Comparison of ENCODE assay signal across 8 cellular contexts in genomic region chr17:30344283-30345088, GRCh38. TPM values are rescaled to one million over a fixed set of nuclear protein-coding genes. Genes with fewer than 3 reads are reported as not detected.
DNase-seq lines count a peak whose midpoint lies in the region; ATAC-seq and TF ChIP-seq lines count a peak whose summit lies in the region.

No MANE protein-coding gene starts in this region.

- TF ChIP-seq CTCF in AG10803 (conservative IDR thresholded peaks at IDR 0.05; ENCODE audit: low read length): no peak
- no peak for TF ChIP-seq CTCF in astrocyte of the spinal cord (IDR thresholded peaks at IDR 0.05; ENCODE audit: low read depth, low read length)
- TF ChIP-seq CTCF in suprapubic skin (IDR thresholded peaks at IDR 0.05): no peak
- TF ChIP-seq CTCF in GM13976 (IDR thresholded peaks at IDR 0.05; ENCODE audit: borderline replicate concordance, control extremely low read depth, extremely low read depth, insufficient read depth, missing control alignments): no peak
- TF ChIP-seq CTCF in activated CD8-positive, alpha-beta T cell treated with anti-CD3 and anti-CD28 coated beads for 36 hours (IDR thresholded peaks at IDR 0.05): no peak

- intact Hi-C loops in activated CD8-positive, alpha-beta T cell treated with anti-CD3 and anti-CD28 coated beads for 36 hours (cut with micrococcal nuclease): no loop called here

- peaks cover 19% of the 10 kb centered on the region for H3K4me1 Mint-ChIP-seq in activated CD8-positive, alpha-beta T cell treated with anti-CD3 and anti-CD28 coated beads for 36 hours (ENCODE audit: low read depth)

- no peaks in the 10 kb centered on the region for H3K9me3 Mint-ChIP-seq in activated CD8-positive, alpha-beta T cell treated with anti-CD3 and anti-CD28 coated beads for 36 hours

- H3K9me3 ChIP-seq in suprapubic skin: no peaks in the 10 kb centered on the region
- no peaks in the 10 kb centered on the region for H3K9me3 ChIP-seq in effector memory CD4-positive, alpha-beta T cell (ENCODE audit: control insufficient read depth, low read length)

- peak overlapping the region; percentile 68 for H3K27ac ChIP-seq in suprapubic skin
- H3K27ac ChIP-seq in effector memory CD4-positive, alpha-beta T cell (ENCODE audit: insufficient read depth, low read length, poor library complexity, severe bottlenecking): no peak overlapping the region

- no peak for TF ChIP-seq POLR2A in suprapubic skin (IDR thresholded peaks at IDR 0.05)

- no peaks in the 10 kb centered on the region for H3K36me3 Mint-ChIP-seq in activated CD8-positive, alpha-beta T cell treated with anti-CD3 and anti-CD28 coated beads for 36 hours (ENCODE audit: low read depth)

- H3K4me3 Mint-ChIP-seq in activated CD8-positive, alpha-beta T cell treated with anti-CD3 and anti-CD28 coated beads for 36 hours: no peak overlapping the region

- DNase-seq in AG10803 (ENCODE audit: low read depth) (peak; percentile 67), NCI-H146 (lab: John Stamatoyannopoulos, UW) (peak; percentile 91), astrocyte of the spinal cord (ENCODE audit: low read depth, low spot score) (peak; percentile 29), kidney tubule cell (ENCODE audit: low spot score) (peak; percentile 72), suprapubic skin (ENCODE audit: low spot score in 2 of 2) (no peak), GM13976 (ENCODE audit: low spot score) (no peak)
- DNase-seq in activated CD8-positive, alpha-beta T cell treated with anti-CD3 and anti-CD28 coated beads for 36 hours: no peak
- no peak for DNase-seq in effector memory CD4-positive, alpha-beta T cell

- in situ Hi-C loops in astrocyte of the spinal cord (cut with HindIII; ENCODE audit: low sequenced_read_pairs) (no loop called here), GM13976 (cut with MboI; ENCODE audit: low sequenced_read_pairs, unreplicated experiment) (loop anchor here (10.0 kb wide), 1 partner anchor 370 kb away; no protein-coding TSS in a partner anchor)

- no peak overlapping the region for H3K4me3 ChIP-seq in AG10803 (ENCODE audit: low read length)
- no peak overlapping the region for H3K4me3 ChIP-seq in astrocyte of the spinal cord (ENCODE audit: low read depth, low read length)
- no peak overlapping the region for H3K4me3 ChIP-seq in suprapubic skin
- no peak overlapping the region for H3K4me3 ChIP-seq in effector memory CD4-positive, alpha-beta T cell (ENCODE audit: insufficient read depth, low read depth, low read length, poor library complexity, severe bottlenecking)

- no peak for ATAC-seq in activated CD8-positive, alpha-beta T cell treated with anti-CD3 and anti-CD28 coated beads for 36 hours

- H3K27me3 ChIP-seq in suprapubic skin: no peaks in the 10 kb centered on the region
- H3K27me3 ChIP-seq in effector memory CD4-positive, alpha-beta T cell (replicated peaks; ENCODE audit: control insufficient read depth, insufficient read depth, low read length, poor library complexity, severe bottlenecking): no peaks in the 10 kb centered on the region

- H3K27ac Mint-ChIP-seq in activated CD8-positive, alpha-beta T cell treated with anti-CD3 and anti-CD28 coated beads for 36 hours: no peak overlapping the region

- no peaks in the 10 kb centered on the region for H3K27me3 Mint-ChIP-seq in activated CD8-positive, alpha-beta T cell treated with anti-CD3 and anti-CD28 coated beads for 36 hours

- CTCF ChIA-PET in activated CD8-positive, alpha-beta T cell treated with anti-CD3 and anti-CD28 coated beads for 36 hours (lab: Charles Lee): interaction anchor here (1.4 to 3.0 kb wide), 3 partner anchors 8 to 240 kb away, joined by 3 to 23 read pairs (median 7); no protein-coding TSS in a partner anchor

- WGBS in suprapubic skin: 30% methylated on average over 9 of the region's 9 CpGs

- TF ChIP-seq EP300 in suprapubic skin (IDR thresholded peaks at IDR 0.05): no peak

- POLR2A ChIA-PET in activated CD8-positive, alpha-beta T cell treated with anti-CD3 and anti-CD28 coated beads for 36 hours (lab: Charles Lee): interaction anchor here (1.3 to 1.9 kb wide), 3 partner anchors 8 to 34 kb away, joined by 3 to 6 read pairs (median 5); partner anchors contain the start of gene CPD

- H3K4me1 ChIP-seq in suprapubic skin: peaks cover 23% of the 10 kb centered on the region
- peaks cover 5% of the 10 kb centered on the region for H3K4me1 ChIP-seq in effector memory CD4-positive, alpha-beta T cell (ENCODE audit: control insufficient read depth, insufficient read depth, low read length, poor library complexity, severe bottlenecking)

- H3K36me3 ChIP-seq in suprapubic skin: no peaks in the 10 kb centered on the region
- no peaks in the 10 kb centered on the region for H3K36me3 ChIP-seq in effector memory CD4-positive, alpha-beta T cell (ENCODE audit: control insufficient read depth, insufficient read depth, low read length)

RNA-seq across cellular contexts. Expression of gene TMIGD1, which starts 10.6 kb away (rescaled TPM):
- under 1 TPM in 1 of 4 donors, not detected in 3; 0.45 TPM for total RNA-seq in suprapubic skin
- total RNA-seq in activated CD8-positive, alpha-beta T cell treated with anti-CD3 and anti-CD28 coated beads for 36 hours: not detected

RNA-seq across cellular contexts. Expression of gene CPD, which starts 34.2 kb away (rescaled TPM):
- total RNA-seq in suprapubic skin: 10 to 100 TPM; 38.9 to 60.5 (median 49.4) TPM
- total RNA-seq in activated CD8-positive, alpha-beta T cell treated with anti-CD3 and anti-CD28 coated beads for 36 hours: 10 to 100 TPM; 25.9 to 26.8 TPM

RNA-seq across cellular contexts. Expression of gene BLMH, which starts 52.7 kb away (rescaled TPM):
- total RNA-seq in suprapubic skin: 100 to 1,000 TPM; 140 to 188 (median 176) TPM
- total RNA-seq in activated CD8-positive, alpha-beta T cell treated with anti-CD3 and anti-CD28 coated beads for 36 hours: 10 to 100 TPM; 75.9 to 78.6 TPM

Comparison
In these comparisons a context has a peak if more than half of its experiments do, and no peak if none do; other contexts are left out.
1. DNase-seq: peak in AG10803 (single experiment), NCI-H146 (single experiment), astrocyte of the spinal cord (single experiment) and kidney tubule cell (single experiment); none in suprapubic skin (0 of 2), GM13976 (single experiment), activated CD8-positive, alpha-beta T cell treated with anti-CD3 and anti-CD28 coated beads for 36 hours (single experiment) and effector memory CD4-positive, alpha-beta T cell (0 of 3).